Comparison of ENCODE assay signal across 17 cellular contexts in genomic region chr20:12170406-12170805, GRCh38.
"Had no signal": no experiment of that assay in that cellular context is flagged by ENCODE, and none has a peak within 500 bp of the region (broad histone marks: within the 10 kb centered on the region; RNA-seq: fewer than 3 reads in every experiment).

No MANE protein-coding gene starts in this region.

- H3K4me3 ChIP-seq: MG63, SJSA1, SK-N-MC had no signal

- DNase-seq: KBM-7, MG63, NCI-H1694 treated with DMSO at 0.1 percent for 48 hours, NCI-H2029, NCI-H2081 treated with DMSO at 0.1 percent for 48 hours, NCI-H2171, NCI-H226, NCI-H446, NCI-H510A, NCI-H524 treated with DMSO at 0.1 percent for 48 hours, NCI-H774, Right ventricle myocardium superior, RPMI8226, SIG-M5 had no signal

- H3K27ac ChIP-seq: HL-60, SJSA1, SK-N-MC had no signal

- H3K4me1 ChIP-seq: SJSA1 had no signal

- H3K27me3 ChIP-seq: MG63, SJSA1 had no signal

- H3K36me3 ChIP-seq: MG63, SJSA1 had no signal
